ENCODE assay signal across 11 cellular contexts in the genomic region with DNA sequence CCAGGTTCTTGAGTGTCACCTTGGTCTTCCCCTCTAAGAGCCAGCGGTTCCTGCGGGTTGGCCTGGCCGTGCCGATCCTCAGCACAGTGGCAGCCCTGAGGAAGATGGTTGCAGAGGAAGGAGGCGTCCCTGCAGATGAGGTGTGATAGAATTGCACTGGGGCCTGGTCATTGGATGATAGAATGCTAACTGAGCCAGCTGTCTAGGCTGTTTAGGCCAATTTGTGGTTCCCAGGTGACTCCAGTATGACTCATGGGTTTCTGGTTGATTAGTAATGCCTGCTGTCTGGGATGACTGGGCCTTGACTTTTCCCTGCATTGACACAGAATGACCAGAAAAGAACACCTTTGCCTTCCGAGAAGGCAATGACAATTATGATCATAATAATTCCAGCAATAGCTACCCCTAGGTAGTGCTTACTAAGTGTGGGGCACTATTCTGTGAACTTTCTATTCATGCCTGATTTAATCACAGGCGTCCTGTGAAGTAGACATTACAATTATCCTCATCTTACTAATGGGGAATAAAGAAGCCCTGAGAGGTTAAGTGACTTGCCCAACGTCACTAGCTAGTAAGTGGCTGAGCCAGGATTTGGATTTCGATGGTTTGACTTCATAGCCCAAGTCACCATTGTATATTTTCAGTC. TPM values are rescaled to one million over a fixed set of nuclear protein-coding genes. Genes with fewer than 3 reads are reported as not detected.
DNase-seq lines count a peak whose midpoint lies in the region; ATAC-seq, FAIRE-seq and TF ChIP-seq lines count a peak whose summit lies in the region.
"Had no signal": no experiment of that assay in that cellular context is flagged by ENCODE, and none has a peak within 500 bp of the region (broad histone marks: within the 10 kb centered on the region; RNA-seq: fewer than 3 reads in every experiment).

No MANE protein-coding gene starts in this region.

- no peak overlapping the region for H2AFZ ChIP-seq in HepG2 (ENCODE audit: low read length)
- no peak overlapping the region; the same call in 1 of the 2 replicates for H2AFZ ChIP-seq in Karpas-422 (ENCODE audit: low read length)

- H3K79me2 ChIP-seq in HepG2 (ENCODE audit: insufficient read depth, low read length) (no peaks in the 10 kb centered on the region), Karpas-422 (ENCODE audit: low read length) (no peaks in the 10 kb centered on the region)

- in situ Hi-C loops in HepG2 (cut with HindIII; ENCODE audit: extremely low pct_ligation_motif_present, low pct_unique_long_range_greater_than_20kb), result no loop called here

- no peak overlapping the region for H3K4me2 ChIP-seq in HepG2 (ENCODE audit: low read depth, low read length)
- H3K4me2 ChIP-seq in Karpas-422 (ENCODE audit: low read depth, low read length, poor library complexity, severe bottlenecking), result no peak overlapping the region

- no peak for TF ChIP-seq EP300 in HepG2 (IDR thresholded peaks at IDR 0.05; ENCODE audit: low read depth in 2 of 2, low read length in 2 of 2)
- no peak for TF ChIP-seq EP300 in HepG2 (CRISPR knock-in tag; IDR thresholded peaks at IDR 0.05; ENCODE audit: borderline replicate concordance)

- no peaks in the 10 kb centered on the region for H3K4me1 ChIP-seq in HepG2 (ENCODE audit: insufficient read depth, low read length)
- no peaks in the 10 kb centered on the region for H3K4me1 ChIP-seq in Karpas-422 (ENCODE audit: low read length)
- no peaks in the 10 kb centered on the region for H3K4me1 ChIP-seq in psoas muscle
- H3K4me1 ChIP-seq: right lobe of liver had no signal

- CTCF ChIA-PET in HepG2 (lab: Yijun Ruan, JAX; ENCODE audit: low intra/inter-chr PET ratio, low total read pairs), result interaction anchor here (1.4 kb wide), 1 partner anchor 99 kb away, joined by 11 read pairs; a partner anchor contains a TSS

- H3K36me3 ChIP-seq in HepG2 (replicated peaks in 1 of 2; ENCODE audit: control insufficient read depth in 1 of 2, insufficient read depth in 2 of 2, low read length in 2 of 2) (no peaks in the 10 kb centered on the region), Karpas-422 (ENCODE audit: insufficient read depth, low read length) (no peaks in the 10 kb centered on the region), psoas muscle (ENCODE audit: insufficient read depth in 1 of 2, low read depth in 1 of 2) (no peaks in the 10 kb centered on the region)
- H3K36me3 ChIP-seq: right lobe of liver had no signal

- H3K9me2 ChIP-seq in Karpas-422 (replicated peaks; ENCODE audit: insufficient read depth, low read length), result no peaks in the 10 kb centered on the region

- BruUV-seq in HepG2 (replicated peaks; lab: Mats Ljungman, UMichigan), result no TSS peak

- POLR2A ChIA-PET in HepG2 (lab: Yijun Ruan, JAX), result no interaction called here

- H3K4me3 ChIP-seq in GM12864 (ENCODE audit: low read depth, low read length), result no peak overlapping the region
- H3K4me3 ChIP-seq in HepG2 (replicated peaks in 1 of 3; ENCODE audit: insufficient read depth in 1 of 3, low read depth in 2 of 3, low read length in 3 of 3), result no peak overlapping the region
- H3K4me3 ChIP-seq in Karpas-422 (ENCODE audit: low read length), result no peak overlapping the region
- no peak overlapping the region for H3K4me3 ChIP-seq in psoas muscle
- H3K4me3 ChIP-seq: right lobe of liver had no signal

- FAIRE-seq in HepG2 (lab: Jason Lieb, UNC), result no peak

- no peak for TF ChIP-seq POLR2A in HepG2 (IDR thresholded peaks at IDR 0.05; ENCODE audit: insufficient read depth in 1 of 2, low read depth in 2 of 2, low read length in 2 of 2)

- H3K9me3 ChIP-seq in HepG2 (ENCODE audit: low read length), result peaks cover 18% of the 10 kb centered on the region
- no peaks in the 10 kb centered on the region for H3K9me3 ChIP-seq in Karpas-422 (ENCODE audit: low read length)
- H3K9me3 ChIP-seq in psoas muscle, result peaks cover 15% of the 10 kb centered on the region

- intact Hi-C loops in HepG2 (cut with micrococcal nuclease; ENCODE audit: unreplicated experiment) (loop anchor here (1.0 kb wide), 1 partner anchor 100 kb away; no protein-coding TSS in a partner anchor), psoas muscle (cut with DNase I) (no loop called here)

- no peak for TF ChIP-seq RAD21 in HepG2 (CRISPR knock-in tag; IDR thresholded peaks at IDR 0.05)

- H4K20me1 ChIP-seq in HepG2 (ENCODE audit: insufficient read depth, low read length) (no peaks in the 10 kb centered on the region), Karpas-422 (ENCODE audit: insufficient read depth, low read depth, low read length) (no peaks in the 10 kb centered on the region)

- ATAC-seq in HG02571 (IDR thresholded peaks at IDR 0.05; ENCODE audit: unreplicated experiment) (peak; percentile 62), HepG2 (no peak), GM18868 (IDR thresholded peaks at IDR 0.05; ENCODE audit: unreplicated experiment) (no peak), psoas muscle (no peak), HG02623 (IDR thresholded peaks at IDR 0.05; ENCODE audit: unreplicated experiment) (no peak)

- WGBS in HepG2 (ENCODE audit: low lambda C conversion rate), result 56% methylated on average over 9 of the region's 9 CpGs
- 85 to 90% (median 86%) methylated on average over 9 of the region's 9 CpGs for WGBS in psoas muscle, 3 donors

- TF ChIP-seq CTCF in GM12864 (IDR thresholded peaks at IDR 0.05; ENCODE audit: low read depth, low read length, missing control alignments), result no peak
- no peak for TF ChIP-seq CTCF in HepG2 (CRISPR knock-in tag; IDR thresholded peaks at IDR 0.05)
- no peak for TF ChIP-seq CTCF in psoas muscle (IDR thresholded peaks at IDR 0.05)

- H3K27me3 ChIP-seq in HepG2 (ENCODE audit: control insufficient read depth in 1 of 2, insufficient read depth in 2 of 2, low read length in 2 of 2), result no peaks in the 10 kb centered on the region
- no peaks in the 10 kb centered on the region for H3K27me3 ChIP-seq in Karpas-422 (ENCODE audit: low read length)
- no peaks in the 10 kb centered on the region for H3K27me3 ChIP-seq in psoas muscle (ENCODE audit: insufficient read depth in 3 of 3, low read length in 2 of 3)
- H3K27me3 ChIP-seq: right lobe of liver had no signal

- DNase-seq in GM12864 (ENCODE audit: low read depth) (peak; percentile 21), SW480 (ENCODE audit: low spot score) (peak; percentile 86), HepG2 (ENCODE audit: low spot score) (peak; percentile 32), Karpas-422 (no peak), psoas muscle (no peak)
- DNase-seq: immature natural killer cell, KG1, right lobe of liver had no signal

- H3K27ac ChIP-seq in HepG2 (ENCODE audit: extremely low read length, insufficient read depth, low read length), result no peak overlapping the region
- H3K27ac ChIP-seq in Karpas-422 (ENCODE audit: low read length), result no peak overlapping the region
- no peak overlapping the region for H3K27ac ChIP-seq in psoas muscle
- H3K27ac ChIP-seq: right lobe of liver had no signal

- H3K9ac ChIP-seq in HepG2 (ENCODE audit: insufficient read depth, low read depth, low read length), result no peak overlapping the region
- no peak overlapping the region for H3K9ac ChIP-seq in Karpas-422 (ENCODE audit: low read length)

TF ChIP-seq in HepG2, 621 proteins besides CTCF, POLR2A, EP300 and RAD21:
- TF ChIP-seq, protein P1, sequence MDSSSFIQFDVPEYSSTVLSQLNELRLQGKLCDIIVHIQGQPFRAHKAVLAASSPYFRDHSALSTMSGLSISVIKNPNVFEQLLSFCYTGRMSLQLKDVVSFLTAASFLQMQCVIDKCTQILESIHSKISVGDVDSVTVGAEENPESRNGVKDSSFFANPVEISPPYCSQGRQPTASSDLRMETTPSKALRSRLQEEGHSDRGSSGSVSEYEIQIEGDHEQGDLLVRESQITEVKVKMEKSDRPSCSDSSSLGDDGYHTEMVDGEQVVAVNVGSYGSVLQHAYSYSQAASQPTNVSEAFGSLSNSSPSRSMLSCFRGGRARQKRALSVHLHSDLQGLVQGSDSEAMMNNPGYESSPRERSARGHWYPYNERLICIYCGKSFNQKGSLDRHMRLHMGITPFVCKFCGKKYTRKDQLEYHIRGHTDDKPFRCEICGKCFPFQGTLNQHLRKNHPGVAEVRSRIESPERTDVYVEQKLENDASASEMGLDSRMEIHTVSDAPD (CRISPR knock-in tag; IDR thresholded peaks at IDR 0.05), result no peak
- TF ChIP-seq PHF5A (CRISPR knock-in tag; IDR thresholded peaks at IDR 0.05; ENCODE audit: low read depth, unreplicated experiment) (no peak), ASH2L (IDR thresholded peaks at IDR 0.05; ENCODE audit: insufficient read length, low read depth, low read length) (no peak), FOSL2 (CRISPR knock-in tag; IDR thresholded peaks at IDR 0.05) (peak; percentile 80)

RNA-seq across cellular contexts. Expression of a gene that starts 31.5 kb away (rescaled TPM):
- total RNA-seq in HepG2 (2016; rRNA removed; fragmentation: Illumina TruSeq; extraction: Trizol) (1.3 and 2.2 TPM in 2 replicates), psoas muscle (under 1 TPM in 1 of 4 donors, not detected in 3; 0.06 TPM)
- total RNA-seq in HepG2 (2016; cell fraction: cytosol; rRNA removed; fragmentation: Illumina TruSeq; extraction: Trizol; ENCODE audit: low read depth), result 0.51 and 0.62 TPM in 2 replicates
- total RNA-seq in HepG2 (2016; cell fraction: insoluble cytoplasmic fraction; rRNA removed; fragmentation: Illumina TruSeq; extraction: Trizol), result 1.5 and 2.1 TPM in 2 replicates
- 0.62 and 0.68 TPM in 2 replicates for total RNA-seq in HepG2 (2016; cell fraction: membrane; rRNA removed; fragmentation: Illumina TruSeq; extraction: Trizol)
- total RNA-seq in HepG2 (2016; cell fraction: nucleus; rRNA removed; fragmentation: Illumina TruSeq; extraction: Trizol), result 1.9 and 2.7 TPM in 2 replicates
- polyA plus RNA-seq in HepG2 (2011; rRNA removed) (1.6 and 1.7 TPM in 2 replicates), psoas muscle (under 1 TPM in 2 of 3 donors, not detected in 1; 0.01 to 0.04 TPM)
- polyA plus RNA-seq in HepG2 (2011; cell fraction: cytosol; rRNA removed), result 0.46 and 0.50 TPM in 2 replicates
- polyA plus RNA-seq in HepG2 (2011; cell fraction: nucleus; rRNA removed), result 12.7 and 14.2 TPM in 2 replicates
- polyA plus RNA-seq in HepG2 (2012), result 0.60 and 1.5 TPM in 2 replicates
- polyA plus RNA-seq in HepG2 (2016; cell fraction: cytosol; fragmentation: Illumina TruSeq; extraction: Trizol; ENCODE audit: low read depth), result 0.05 and 0.12 TPM in 2 replicates
- 0.89 and 1.0 TPM in 2 replicates for polyA plus RNA-seq in HepG2 (2016; cell fraction: insoluble cytoplasmic fraction; fragmentation: Illumina TruSeq; extraction: Trizol; ENCODE audit: low read depth)
- 0.13 and 0.21 TPM in 2 replicates for polyA plus RNA-seq in HepG2 (2016; cell fraction: membrane; fragmentation: Illumina TruSeq; extraction: Trizol; ENCODE audit: low read depth)
- 6.2 and 6.6 TPM in 2 replicates for polyA plus RNA-seq in HepG2 (2016; cell fraction: nucleus; fragmentation: Illumina TruSeq; extraction: Trizol; ENCODE audit: insufficient read depth, low read depth)
- polyA minus RNA-seq in HepG2 (2011; rRNA and poly(A)+ RNA removed; ENCODE audit: low replicate concordance), result 1.6 and 8.7 TPM in 2 replicates
- 0.79 and 0.97 TPM in 2 replicates for polyA minus RNA-seq in HepG2 (2011; cell fraction: cytosol; rRNA and poly(A)+ RNA removed)
- 1.3 and 2.4 TPM in 2 replicates for polyA minus RNA-seq in HepG2 (2011; cell fraction: nucleus; rRNA and poly(A)+ RNA removed)
- 0.25 and 0.37 TPM in 2 replicates for total RNA-seq in Karpas-422 (2014; rRNA removed; shearing (Covaris generic); ENCODE audit: low replicate concordance)

Comparison
In these comparisons a context has a peak if more than half of its experiments do, and no peak if none do; other contexts are left out.
1. DNase-seq: peak in GM12864 (single experiment), SW480 (single experiment) and HepG2 (single experiment); none in Karpas-422 (single experiment) and psoas muscle (0 of 2).